Comparison of ENCODE assay signal across 8 cellular contexts in genomic region chr16:81752225-81752875, GRCh38. TPM values are rescaled to one million over a fixed set of nuclear protein-coding genes. Genes with fewer than 3 reads are reported as not detected.
DNase-seq lines count a peak whose midpoint lies in the region; ATAC-seq and TF ChIP-seq lines count a peak whose summit lies in the region.

No MANE protein-coding gene starts in this region.

- DNase-seq in AG08395 (ENCODE audit: low spot score) (peak; percentile 40), SJCRH30 (peak; percentile 42 to 53), islet precursor cell (peak; percentile 67), NCI-H2029 treated with DMSO at 0.1 percent for 48 hours (lab: John Stamatoyannopoulos, UW) (no peak), NCI-H510A treated with DMSO at 0.1 percent for 48 hours (lab: John Stamatoyannopoulos, UW) (no peak), D341Med (ENCODE audit: low spot score) (no peak)

- ATAC-seq in HG03095 (IDR thresholded peaks at IDR 0.05; ENCODE audit: unreplicated experiment) = peak; percentile 87

- H3K27ac ChIP-seq in SJCRH30 = no peak overlapping the region

- no peaks in the 10 kb centered on the region for H3K27me3 ChIP-seq in SJCRH30

- no peak overlapping the region for H3K4me3 ChIP-seq in SJCRH30

- peak; percentile 79 for TF ChIP-seq POLR2A in GM19193 (IDR thresholded peaks at IDR 0.05; ENCODE audit: extremely low read depth, insufficient read depth, insufficient read length)

- no peaks in the 10 kb centered on the region for H3K4me1 ChIP-seq in SJCRH30

- H3K36me3 ChIP-seq in SJCRH30 = no peaks in the 10 kb centered on the region

- no peaks in the 10 kb centered on the region for H3K9me3 ChIP-seq in SJCRH30 (replicated peaks)

RNA-seq across cellular contexts. Expression of gene PLCG2, which starts 26.7 kb away (rescaled TPM):
- total RNA-seq in SJCRH30 (2014; rRNA removed; shearing (Covaris generic)) = 0.45 and 0.68 TPM in 2 replicates

Comparison
In these comparisons a context has a peak if more than half of its experiments do, and no peak if none do; other contexts are left out.
1. DNase-seq: peak in AG08395 (single experiment), SJCRH30 (2 of 2) and islet precursor cell (single experiment); none in NCI-H2029 treated with DMSO at 0.1 percent for 48 hours (single experiment), NCI-H510A treated with DMSO at 0.1 percent for 48 hours (single experiment) and D341Med (single experiment).